26 cellular contexts compared by ENCODE assay signal in the genomic region with DNA sequence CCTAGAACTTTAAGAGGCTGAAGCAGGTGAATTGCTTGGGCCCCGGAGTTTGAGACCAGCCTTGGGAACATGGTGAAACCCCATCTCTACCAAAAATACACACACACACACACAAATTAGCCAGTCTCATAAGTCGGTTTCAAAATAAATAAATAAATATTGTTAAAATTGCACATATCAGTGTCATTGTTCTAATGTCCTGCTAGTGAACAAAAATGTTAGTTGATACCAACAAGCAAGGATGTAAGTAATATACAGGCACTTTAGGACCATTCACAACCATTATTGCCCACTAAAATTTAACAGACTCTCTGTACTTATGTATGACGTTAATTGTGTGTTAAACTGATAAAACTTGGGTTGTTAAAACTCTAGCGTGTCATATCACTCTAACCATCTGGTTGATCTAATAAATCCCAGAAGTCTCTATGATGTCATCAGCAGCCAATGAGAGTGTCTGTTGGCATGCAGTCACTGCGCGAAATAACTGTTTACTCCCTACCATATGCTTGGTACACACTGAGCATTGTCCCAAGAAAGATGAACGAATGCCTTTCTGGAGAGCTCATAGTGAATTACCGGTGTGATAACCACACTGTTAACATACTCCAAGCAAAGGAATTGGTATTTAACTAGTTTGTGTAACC. TPM values are rescaled to one million over a fixed set of nuclear protein-coding genes. Genes with fewer than 3 reads are reported as not detected.
DNase-seq lines count a peak whose midpoint lies in the region; ATAC-seq and TF ChIP-seq lines count a peak whose summit lies in the region.
"Had no signal": no experiment of that assay in that cellular context is flagged by ENCODE, and none has a peak within 500 bp of the region (broad histone marks: within the 10 kb centered on the region; RNA-seq: fewer than 3 reads in every experiment).

No MANE protein-coding gene starts in this region.

- no peak overlapping the region for H3K4me3 Mint-ChIP-seq in GM23338
- H3K4me3 Mint-ChIP-seq: activated CD8-positive, alpha-beta T cell treated with anti-CD3 and anti-CD28 coated beads for 36 hours; activated naive CD8-positive, alpha-beta T cell treated with anti-CD3 and anti-CD28 coated beads, Interleukin-2, amount 10 ng/mL, durations not matched to agents 7 days and 5 days; IgD-negative memory B cell; nephron progenitor cell; stimulated activated memory B cell treated with anti-CD40 and anti-IgM and Interleukin-4, amounts not matched to agents 10 μg/mL and 1 μg/mL and 100 μg/mL, for 72 hours had no signal

- H2AFZ ChIP-seq in fibroblast of lung (ENCODE audit: low read length) (no peak overlapping the region), trophoblast cell (ENCODE audit: insufficient read depth, low read length, poor library complexity) (no peak overlapping the region), GM23338 (no peak overlapping the region)

- H3K18ac ChIP-seq in trophoblast cell (ENCODE audit: low read length) = no peak overlapping the region

- H4K20me1 ChIP-seq in fibroblast of lung (ENCODE audit: control insufficient read depth, extremely low read depth, insufficient read depth, low read length) = no peaks in the 10 kb centered on the region
- H4K20me1 ChIP-seq in GM23338 (replicated peaks; ENCODE audit: insufficient read depth) = no peaks in the 10 kb centered on the region

- H3K79me2 ChIP-seq in fibroblast of lung (ENCODE audit: control insufficient read depth, insufficient read depth, low read length) = no peaks in the 10 kb centered on the region
- H3K79me2 ChIP-seq in trophoblast cell (ENCODE audit: control insufficient read depth, insufficient read depth, low read length, poor library complexity) = no peaks in the 10 kb centered on the region
- no peaks in the 10 kb centered on the region for H3K79me2 ChIP-seq in GM23338 (replicated peaks; ENCODE audit: insufficient read depth)

- H3K23ac ChIP-seq in trophoblast cell (ENCODE audit: low read length) = no peak overlapping the region

- no peak overlapping the region for H2AK5ac ChIP-seq in trophoblast cell (ENCODE audit: low read length)

- H3K9me3 ChIP-seq in fibroblast of lung (ENCODE audit: control insufficient read depth, insufficient read depth, low read depth, low read length) (no peaks in the 10 kb centered on the region), trophoblast cell (ENCODE audit: insufficient read depth, low read depth, low read length) (no peaks in the 10 kb centered on the region)
- H3K9me3 ChIP-seq: breast epithelium had no signal

- no peak overlapping the region for H3K4me3 ChIP-seq in fibroblast of lung (replicated peaks in 1 of 4; ENCODE audit: control extremely low read depth in 1 of 4, insufficient read depth in 1 of 4, low read depth in 3 of 4, low read length in 4 of 4)
- no peak overlapping the region for H3K4me3 ChIP-seq in trophoblast cell (ENCODE audit: low read depth, low read length)
- H3K4me3 ChIP-seq in GM23338 = no peak overlapping the region
- H3K4me3 ChIP-seq: breast epithelium, dorsolateral prefrontal cortex had no signal

- H3F3A ChIP-seq in GM23338 (replicated peaks; ENCODE audit: low read depth) = no peaks in the 10 kb centered on the region

- H4K12ac ChIP-seq in trophoblast cell (ENCODE audit: low read depth, low read length) = no peak overlapping the region

- H3K79me1 ChIP-seq in trophoblast cell (ENCODE audit: low read length) = no peaks in the 10 kb centered on the region

- no peak overlapping the region for H3K27ac Mint-ChIP-seq in GM23338
- H3K27ac Mint-ChIP-seq: activated CD8-positive, alpha-beta T cell treated with anti-CD3 and anti-CD28 coated beads for 36 hours; activated naive CD8-positive, alpha-beta T cell treated with anti-CD3 and anti-CD28 coated beads, Interleukin-2, amount 10 ng/mL, durations not matched to agents 7 days and 5 days; IgD-negative memory B cell; nephron progenitor cell; stimulated activated memory B cell treated with anti-CD40 and anti-IgM and Interleukin-4, amounts not matched to agents 10 μg/mL and 1 μg/mL and 100 μg/mL, for 72 hours had no signal

- H3K9me2 ChIP-seq in GM23338 (ENCODE audit: insufficient read depth) = no peaks in the 10 kb centered on the region

- no peak overlapping the region for H2BK12ac ChIP-seq in trophoblast cell (ENCODE audit: low read length)

- H3K4me1 ChIP-seq in fibroblast of lung (ENCODE audit: control insufficient read depth, extremely low read depth, insufficient read depth, low read length) (no peaks in the 10 kb centered on the region), trophoblast cell (ENCODE audit: control insufficient read depth in 1 of 2, insufficient read depth in 2 of 2, low read length in 2 of 2) (no peaks in the 10 kb centered on the region), GM23338 (ENCODE audit: insufficient read depth) (peaks cover 20% of the 10 kb centered on the region)
- H3K4me1 ChIP-seq: breast epithelium had no signal

- H3K4me1 Mint-ChIP-seq in GM23338 = peaks cover 20% of the 10 kb centered on the region
- H3K4me1 Mint-ChIP-seq: nephron progenitor cell had no signal

- H3K4ac ChIP-seq in trophoblast cell (ENCODE audit: low read depth, low read length) = no peak overlapping the region

- no peak for ATAC-seq in GM23338
- ATAC-seq: activated CD8-positive, alpha-beta T cell treated with anti-CD3 and anti-CD28 coated beads for 36 hours; stimulated activated memory B cell treated with anti-CD40 and anti-IgM and Interleukin-4, amounts not matched to agents 10 μg/mL and 1 μg/mL and 100 μg/mL, for 72 hours had no signal

- no peak for TF ChIP-seq CTCF in fibroblast of lung (conservative IDR thresholded peaks at IDR 0.05 in 1 of 2, IDR thresholded peaks at IDR 0.05 in 1 of 2; ENCODE audit: low read depth in 1 of 2, low read length in 2 of 2)
- no peak for TF ChIP-seq CTCF in GM23338 (conservative IDR thresholded peaks at IDR 0.05; ENCODE audit: low read depth in 2 of 2)

- no peaks in the 10 kb centered on the region for H3K36me3 Mint-ChIP-seq in GM23338 (ENCODE audit: low read depth)
- H3K36me3 Mint-ChIP-seq: IgD-negative memory B cell; stimulated activated memory B cell treated with anti-CD40 and anti-IgM and Interleukin-4, amounts not matched to agents 10 μg/mL and 1 μg/mL and 100 μg/mL, for 72 hours had no signal

- H3K27ac ChIP-seq in fibroblast of lung (ENCODE audit: insufficient read depth, low read length) (no peak overlapping the region), trophoblast cell (ENCODE audit: low read depth, low read length) (no peak overlapping the region), GM23338 (ENCODE audit: low read depth) (no peak overlapping the region)
- H3K27ac ChIP-seq: breast epithelium, C4-2B, dorsolateral prefrontal cortex, epithelial cell of prostate, WERI-Rb-1 had no signal

- no peaks in the 10 kb centered on the region for H3K9me3 Mint-ChIP-seq in GM23338
- H3K9me3 Mint-ChIP-seq: activated CD8-positive, alpha-beta T cell treated with anti-CD3 and anti-CD28 coated beads for 36 hours; activated naive CD8-positive, alpha-beta T cell treated with anti-CD3 and anti-CD28 coated beads, Interleukin-2, amount 10 ng/mL, durations not matched to agents 7 days and 5 days; IgD-negative memory B cell; nephron progenitor cell; stimulated activated memory B cell treated with anti-CD40 and anti-IgM and Interleukin-4, amounts not matched to agents 10 μg/mL and 1 μg/mL and 100 μg/mL, for 72 hours had no signal

- H3K9ac ChIP-seq in fibroblast of lung (ENCODE audit: insufficient read depth, low read length) (no peak overlapping the region), trophoblast cell (ENCODE audit: low read length) (no peak overlapping the region)

- DNase-seq in EL (peak; percentile 85), NCI-H2171 (lab: John Stamatoyannopoulos, UW) (peak; percentile 2), fibroblast of lung (ENCODE audit: low read depth in 2 of 2) (peak; percentile 5 to 88), trophoblast cell (peak; percentile 78 to 96), superior temporal gyrus (ENCODE audit: extremely low spot score) (no peak), GM23338 (ENCODE audit: low spot score) (no peak)
- DNase-seq in activated CD8-positive, alpha-beta memory T cell treated with anti-CD3 and anti-CD28 coated beads for 24 hours = no peak
- DNase-seq in activated CD4-positive, alpha-beta T cell treated with anti-CD3 and anti-CD28 coated beads for 1 hour = no peak
- DNase-seq: activated CD8-positive, alpha-beta T cell treated with anti-CD3 and anti-CD28 coated beads for 36 hours; activated naive CD8-positive, alpha-beta T cell treated with anti-CD3 and anti-CD28 coated beads, Interleukin-2, amount 10 ng/mL, durations not matched to agents 7 days and 5 days; activated T-cell treated with anti-CD3 and anti-CD28 coated beads, Interleukin-2, amount 50 U/mL, for 48 hours; dorsolateral prefrontal cortex; GOT3; hippocampal formation; mesendoderm; MV-4-11; NCI-H187 treated with DMSO at 0.1 percent for 48 hours; nephron progenitor cell; stimulated activated CD4-positive, alpha-beta T cell treated with anti-CD3 and anti-CD28 coated beads, Interleukin-15, amount 100 ng/mL, for 24 hours; T-helper 1 cell; WERI-Rb-1 had no signal

- no peak overlapping the region for H4K91ac ChIP-seq in trophoblast cell (ENCODE audit: low read depth, low read length)

- H3K36me3 ChIP-seq in fibroblast of lung (ENCODE audit: control insufficient read depth, insufficient read depth, low read length) = no peaks in the 10 kb centered on the region
- H3K36me3 ChIP-seq in trophoblast cell (ENCODE audit: control insufficient read depth in 1 of 2, insufficient read depth in 2 of 2, low read length in 2 of 2) = no peaks in the 10 kb centered on the region
- no peaks in the 10 kb centered on the region for H3K36me3 ChIP-seq in GM23338 (ENCODE audit: insufficient read depth)
- H3K36me3 ChIP-seq: breast epithelium, WERI-Rb-1 had no signal

- H3K27me3 Mint-ChIP-seq in GM23338 (ENCODE audit: insufficient read depth, low read depth, poor library complexity) = no peaks in the 10 kb centered on the region
- H3K27me3 Mint-ChIP-seq: activated CD8-positive, alpha-beta T cell treated with anti-CD3 and anti-CD28 coated beads for 36 hours; activated naive CD8-positive, alpha-beta T cell treated with anti-CD3 and anti-CD28 coated beads, Interleukin-2, amount 10 ng/mL, durations not matched to agents 7 days and 5 days; stimulated activated memory B cell treated with anti-CD40 and anti-IgM and Interleukin-4, amounts not matched to agents 10 μg/mL and 1 μg/mL and 100 μg/mL, for 72 hours had no signal

- H3K4me2 ChIP-seq in fibroblast of lung (ENCODE audit: extremely low read depth, insufficient read depth, low read length) (no peak overlapping the region), trophoblast cell (ENCODE audit: low read length) (no peak overlapping the region), GM23338 (no peak overlapping the region)

- H3K27me3 ChIP-seq in fibroblast of lung (ENCODE audit: control insufficient read depth, insufficient read depth, low read length) (no peaks in the 10 kb centered on the region), trophoblast cell (ENCODE audit: insufficient read depth, low read length) (no peaks in the 10 kb centered on the region), GM23338 (ENCODE audit: insufficient read depth) (no peaks in the 10 kb centered on the region)
- H3K27me3 ChIP-seq: breast epithelium, dorsolateral prefrontal cortex had no signal

- no CpG with 5 or more reads among the region's 8 CpGs for WGBS in trophoblast cell (ENCODE audit: extremely low coverage, insufficient coverage, insufficient read length)

- H3K14ac ChIP-seq in trophoblast cell (ENCODE audit: low read length) = no peak overlapping the region

- no peak overlapping the region for H2BK120ac ChIP-seq in trophoblast cell (ENCODE audit: insufficient read depth, low read length, poor library complexity)

- H2BK5ac ChIP-seq in trophoblast cell (ENCODE audit: low read depth, low read length, poor library complexity) = no peak overlapping the region

- H4K8ac ChIP-seq in trophoblast cell (ENCODE audit: low read depth, low read length) = no peak overlapping the region

RNA-seq across cellular contexts. Expression of gene OTUD1, which starts 30.4 kb away (rescaled TPM):
- total RNA-seq in fibroblast of lung = 6.7 and 6.8 TPM in 2 replicates
- polyA plus RNA-seq in fibroblast of lung (3.7 and 4.2 TPM in 2 replicates), GM23338 (2016; fragmentation: Nextera tagmentation; extraction: Ambion mirVana) (2.4 and 2.5 TPM in 2 replicates)
- polyA plus RNA-seq in fibroblast of lung (2012) = 4.1 and 4.2 TPM in 2 replicates
- polyA minus RNA-seq in fibroblast of lung (ENCODE audit: low replicate concordance) = 0.31 and 1.6 TPM in 2 replicates
- 3.3 and 3.5 TPM in 2 replicates for polyA plus RNA-seq in trophoblast cell (2013)
- 8.3 and 12.2 TPM in 2 replicates for total RNA-seq in GM23338 (2014; rRNA removed; shearing (Covaris generic))

Comparison
In these comparisons a context has a peak if more than half of its experiments do, and no peak if none do; other contexts are left out.
1. DNase-seq: peak in EL (single experiment), NCI-H2171 (single experiment), fibroblast of lung (2 of 2) and trophoblast cell (2 of 2); none in activated CD8-positive, alpha-beta memory T cell treated with anti-CD3 and anti-CD28 coated beads for 24 hours (single experiment), superior temporal gyrus (single experiment), activated CD4-positive, alpha-beta T cell treated with anti-CD3 and anti-CD28 coated beads for 1 hour (single experiment) and GM23338 (single experiment).